ENCODE assay signal across 3 cellular contexts in genomic region chr2:27728081-27728858, GRCh38.
TF ChIP-seq lines count a peak whose summit lies in the region.

No MANE protein-coding gene starts in this region.

TF ChIP-seq in SK-N-SH, 30 proteins besides CTCF, POLR2A, EP300 and RAD21:
- TF ChIP-seq NRF1 (IDR thresholded peaks at IDR 0.05; ENCODE audit: low read depth, low read length) (no peak), RXRA (IDR thresholded peaks at IDR 0.05; ENCODE audit: borderline replicate concordance, low read depth) (no peak), ELF1 (IDR thresholded peaks at IDR 0.05) (no peak), MEF2A (IDR thresholded peaks at IDR 0.05; ENCODE audit: borderline replicate concordance, low read depth) (no peak), FOSL2 (IDR thresholded peaks at IDR 0.05; ENCODE audit: borderline replicate concordance, low read depth) (no peak), NFIC (IDR thresholded peaks at IDR 0.05; ENCODE audit: borderline replicate concordance) (no peak), EZH2phosphoT487 (IDR thresholded peaks at IDR 0.05; ENCODE audit: borderline replicate concordance, low read depth) (no peak), MXI1 (IDR thresholded peaks at IDR 0.05; ENCODE audit: low read depth, low read length) (no peak), YY1 (IDR thresholded peaks at IDR 0.05; ENCODE audit: low read depth) (no peak), RFX5 (IDR thresholded peaks at IDR 0.05; ENCODE audit: low read length) (no peak), TEAD4 (IDR thresholded peaks at IDR 0.05; ENCODE audit: borderline replicate concordance, insufficient read depth) (no peak), SIN3A (IDR thresholded peaks at IDR 0.05; ENCODE audit: borderline replicate concordance, low read depth, low read length) (no peak), REST (IDR thresholded peaks at IDR 0.05; ENCODE audit: low read depth, low read length) (no peak), TAF1 (IDR thresholded peaks at IDR 0.05; ENCODE audit: borderline replicate concordance, low read depth, low read length) (no peak), POLR2AphosphoS5 (IDR thresholded peaks at IDR 0.05; ENCODE audit: low read depth, low read length) (no peak), RCOR1 (IDR thresholded peaks at IDR 0.05; ENCODE audit: low read length) (no peak), FOXM1 (IDR thresholded peaks at IDR 0.05; ENCODE audit: low read depth) (no peak)
- TF ChIP-seq, protein P1, sequence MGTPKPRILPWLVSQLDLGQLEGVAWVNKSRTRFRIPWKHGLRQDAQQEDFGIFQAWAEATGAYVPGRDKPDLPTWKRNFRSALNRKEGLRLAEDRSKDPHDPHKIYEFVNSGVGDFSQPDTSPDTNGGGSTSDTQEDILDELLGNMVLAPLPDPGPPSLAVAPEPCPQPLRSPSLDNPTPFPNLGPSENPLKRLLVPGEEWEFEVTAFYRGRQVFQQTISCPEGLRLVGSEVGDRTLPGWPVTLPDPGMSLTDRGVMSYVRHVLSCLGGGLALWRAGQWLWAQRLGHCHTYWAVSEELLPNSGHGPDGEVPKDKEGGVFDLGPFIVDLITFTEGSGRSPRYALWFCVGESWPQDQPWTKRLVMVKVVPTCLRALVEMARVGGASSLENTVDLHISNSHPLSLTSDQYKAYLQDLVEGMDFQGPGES (IDR thresholded peaks at IDR 0.05; ENCODE audit: low read depth, low read length) = no peak

TF ChIP-seq in SK-N-SH treated with all-trans-retinoic acid at 6 μM for 48 hours, 23 proteins besides CTCF, POLR2A, EP300 and RAD21 (continues in another document):
- TF ChIP-seq ESRRG (CRISPR knock-in tag; IDR thresholded peaks at IDR 0.05) (no peak), RARB (CRISPR knock-in tag; IDR thresholded peaks at IDR 0.05) (no peak), TCF4 (CRISPR knock-in tag; IDR thresholded peaks at IDR 0.05; ENCODE audit: borderline replicate concordance) (no peak), POU6F1 (CRISPR knock-in tag; IDR thresholded peaks at IDR 0.05; ENCODE audit: borderline replicate concordance, low read depth) (no peak), ARNTL (CRISPR knock-in tag; IDR thresholded peaks at IDR 0.05; ENCODE audit: borderline replicate concordance, low read depth) (no peak), CREB5 (CRISPR knock-in tag; IDR thresholded peaks at IDR 0.05; ENCODE audit: low read depth) (no peak), ZNF8 (CRISPR knock-in tag; IDR thresholded peaks at IDR 0.05) (no peak), TOX (CRISPR knock-in tag; IDR thresholded peaks at IDR 0.05; ENCODE audit: borderline replicate concordance) (no peak), TSHZ2 (CRISPR knock-in tag; IDR thresholded peaks at IDR 0.05) (no peak), BACH2 (CRISPR knock-in tag; IDR thresholded peaks at IDR 0.05; ENCODE audit: borderline replicate concordance) (no peak), SNAI2 (CRISPR knock-in tag; IDR thresholded peaks at IDR 0.05) (no peak), PPARA (CRISPR knock-in tag; IDR thresholded peaks at IDR 0.05; ENCODE audit: borderline replicate concordance) (no peak), ZFP30 (CRISPR knock-in tag; IDR thresholded peaks at IDR 0.05) (no peak), ZC3H10 (CRISPR knock-in tag; IDR thresholded peaks at IDR 0.05) (no peak)
- TF ChIP-seq, protein P2, sequence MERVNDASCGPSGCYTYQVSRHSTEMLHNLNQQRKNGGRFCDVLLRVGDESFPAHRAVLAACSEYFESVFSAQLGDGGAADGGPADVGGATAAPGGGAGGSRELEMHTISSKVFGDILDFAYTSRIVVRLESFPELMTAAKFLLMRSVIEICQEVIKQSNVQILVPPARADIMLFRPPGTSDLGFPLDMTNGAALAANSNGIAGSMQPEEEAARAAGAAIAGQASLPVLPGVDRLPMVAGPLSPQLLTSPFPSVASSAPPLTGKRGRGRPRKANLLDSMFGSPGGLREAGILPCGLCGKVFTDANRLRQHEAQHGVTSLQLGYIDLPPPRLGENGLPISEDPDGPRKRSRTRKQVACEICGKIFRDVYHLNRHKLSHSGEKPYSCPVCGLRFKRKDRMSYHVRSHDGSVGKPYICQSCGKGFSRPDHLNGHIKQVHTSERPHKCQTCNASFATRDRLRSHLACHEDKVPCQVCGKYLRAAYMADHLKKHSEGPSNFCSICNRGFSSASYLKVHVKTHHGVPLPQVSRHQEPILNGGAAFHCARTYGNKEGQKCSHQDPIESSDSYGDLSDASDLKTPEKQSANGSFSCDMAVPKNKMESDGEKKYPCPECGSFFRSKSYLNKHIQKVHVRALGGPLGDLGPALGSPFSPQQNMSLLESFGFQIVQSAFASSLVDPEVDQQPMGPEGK (CRISPR knock-in tag; IDR thresholded peaks at IDR 0.05; ENCODE audit: borderline replicate concordance) = no peak

TF ChIP-seq in H1, 55 proteins besides CTCF, POLR2A, EP300 and RAD21:
- no peak for TF ChIP-seq E2F6 (IDR thresholded peaks at IDR 0.05)
- no peak for TF ChIP-seq SIRT6 (IDR thresholded peaks at IDR 0.05; ENCODE audit: low read length)
